Comparison of ENCODE assay signal across 8 cellular contexts in genomic region chrX:54808605-54809483, GRCh38. TPM values are rescaled to one million over a fixed set of nuclear protein-coding genes. Genes with fewer than 3 reads are reported as not detected.
DNase-seq lines count a peak whose midpoint lies in the region; ATAC-seq and TF ChIP-seq lines count a peak whose summit lies in the region.

No MANE protein-coding gene starts in this region.

- H3K9me2 ChIP-seq in MM.1S (replicated peaks; ENCODE audit: insufficient read depth, low read length) (no peaks in the 10 kb centered on the region), neural cell (ENCODE audit: insufficient read depth, low read length) (no peaks in the 10 kb centered on the region)

- H3K4me3 ChIP-seq in MM.1S (ENCODE audit: low read length) (peak overlapping the region; percentile 90), foreskin fibroblast (ENCODE audit: low read depth in 1 of 2, low read length in 2 of 2) (peak overlapping the region; percentile 79 to 96), neural cell (ENCODE audit: low read length) (peak overlapping the region; percentile 79)

- no peaks in the 10 kb centered on the region for H3K27me3 Mint-ChIP-seq in stimulated activated naive CD8-positive, alpha-beta T cell treated with anti-CD3 and anti-CD28 coated beads, Interleukin-15, amount 100 ng/mL, for 72 hours

- H3K4me1 Mint-ChIP-seq in stimulated activated naive CD8-positive, alpha-beta T cell treated with anti-CD3 and anti-CD28 coated beads, Interleukin-15, amount 100 ng/mL, for 72 hours: peaks cover 20% of the 10 kb centered on the region

- no peak for TF ChIP-seq CTCF in MM.1S (IDR thresholded peaks at IDR 0.05; ENCODE audit: low read length)
- no peak for TF ChIP-seq CTCF in foreskin fibroblast (IDR thresholded peaks at IDR 0.05; ENCODE audit: low read depth, low read length)
- no peak for TF ChIP-seq CTCF in neural cell (IDR thresholded peaks at IDR 0.05; ENCODE audit: poor library complexity, severe bottlenecking)

- H4K20me1 ChIP-seq in MM.1S (ENCODE audit: insufficient read depth, low read length): no peaks in the 10 kb centered on the region
- H4K20me1 ChIP-seq in neural cell (ENCODE audit: insufficient read depth): no peaks in the 10 kb centered on the region

- no peaks in the 10 kb centered on the region for H3K36me3 ChIP-seq in MM.1S (replicated peaks; ENCODE audit: insufficient read depth, low read length)
- no peaks in the 10 kb centered on the region for H3K36me3 ChIP-seq in neural cell (ENCODE audit: insufficient read depth, low read length)

- no peaks in the 10 kb centered on the region for H3K27me3 ChIP-seq in MM.1S (replicated peaks; ENCODE audit: insufficient read depth, low read length)
- H3K27me3 ChIP-seq in neural cell (ENCODE audit: insufficient read depth, low read depth, low read length): no peaks in the 10 kb centered on the region

- TF ChIP-seq EP300 in neural cell (conservative IDR thresholded peaks at IDR 0.05; ENCODE audit: poor library complexity, severe bottlenecking): no peak

- H3F3A ChIP-seq in MM.1S (ENCODE audit: insufficient read depth, low read length) (no peaks in the 10 kb centered on the region), neural cell (ENCODE audit: insufficient read depth, low read length, poor library complexity, severe bottlenecking) (no peaks in the 10 kb centered on the region)

- H3K9me3 Mint-ChIP-seq in stimulated activated naive CD8-positive, alpha-beta T cell treated with anti-CD3 and anti-CD28 coated beads, Interleukin-15, amount 100 ng/mL, for 72 hours: no peaks in the 10 kb centered on the region

- peak overlapping the region; percentile 94 to 98 for H3K4me3 Mint-ChIP-seq in stimulated activated naive CD8-positive, alpha-beta T cell treated with anti-CD3 and anti-CD28 coated beads, Interleukin-15, amount 100 ng/mL, for 72 hours

- no peak for TF ChIP-seq RAD21 in neural cell (conservative IDR thresholded peaks at IDR 0.05)

- peak overlapping the region; percentile 98 for H3K27ac Mint-ChIP-seq in stimulated activated naive CD8-positive, alpha-beta T cell treated with anti-CD3 and anti-CD28 coated beads, Interleukin-15, amount 100 ng/mL, for 72 hours

- no peaks in the 10 kb centered on the region for H3K4me1 ChIP-seq in MM.1S (ENCODE audit: low read length)

- H2AFZ ChIP-seq in MM.1S (ENCODE audit: low read length) (peak overlapping the region; percentile 80), neural cell (ENCODE audit: low read depth, low read length) (peak overlapping the region; percentile 56)

- DNase-seq in ELF-1 (ENCODE audit: low read depth, low spot score) (peak; percentile 100), HCEC 1CT (peak; percentile 87), MM.1S (peak; percentile 94), SIG-M5 (lab: John Stamatoyannopoulos, UW) (peak; percentile 60), foreskin fibroblast (peak; percentile 88 to 95)
- peak; percentile 79 for DNase-seq in activated gamma-delta T cell treated with anti-CD3 and anti-CD28 coated beads, Interleukin-2, amount 50 U/mL, for 16 hours (ENCODE audit: low read depth)
- peak; percentile 86 to 93 for DNase-seq in stimulated activated naive CD8-positive, alpha-beta T cell treated with anti-CD3 and anti-CD28 coated beads, Interleukin-15, amount 100 ng/mL, for 72 hours

- ATAC-seq in stimulated activated naive CD8-positive, alpha-beta T cell treated with anti-CD3 and anti-CD28 coated beads, Interleukin-15, amount 100 ng/mL, for 72 hours: peak; percentile 85

- H3K9ac ChIP-seq in MM.1S (ENCODE audit: low read length) (peak overlapping the region; percentile 70), neural cell (ENCODE audit: low read length) (peak overlapping the region; percentile 97)

- H3K9me3 ChIP-seq in MM.1S (replicated peaks; ENCODE audit: insufficient read depth, low read length) (no peaks in the 10 kb centered on the region), neural cell (ENCODE audit: low read length) (no peaks in the 10 kb centered on the region)

- peaks cover 12% of the 10 kb centered on the region for H3K79me2 ChIP-seq in MM.1S (ENCODE audit: low read length)
- H3K79me2 ChIP-seq in neural cell (replicated peaks; ENCODE audit: insufficient read depth, low read length): peaks cover 17% of the 10 kb centered on the region

- H3K27ac ChIP-seq in MM.1S (ENCODE audit: low read length): peak overlapping the region; percentile 23; the same call in 1 of the 2 replicates
- H3K27ac ChIP-seq in neural cell (ENCODE audit: low read length): peak overlapping the region; percentile 99

- H3K4me2 ChIP-seq in MM.1S (ENCODE audit: low read depth, low read length) (peak overlapping the region; percentile 77), neural cell (ENCODE audit: low read length) (peak overlapping the region; percentile 48)

TF ChIP-seq in neural cell, 6 proteins besides CTCF, POLR2A, EP300 and RAD21:
- TF ChIP-seq EZH2 (IDR thresholded peaks at IDR 0.05; ENCODE audit: borderline replicate concordance, insufficient read depth, low read length, poor library complexity, severe bottlenecking) (no peak), MXI1 (conservative IDR thresholded peaks at IDR 0.05; ENCODE audit: poor library complexity, severe bottlenecking) (peak; percentile 25), TAF1 (IDR thresholded peaks at IDR 0.05; ENCODE audit: low read depth) (peak; percentile 18), SMC3 (conservative IDR thresholded peaks at IDR 0.05; ENCODE audit: poor library complexity) (no peak), REST (IDR thresholded peaks at IDR 0.05; ENCODE audit: borderline replicate concordance) (no peak), POLR2AphosphoS5 (IDR thresholded peaks at IDR 0.05) (peak; percentile 76)

RNA-seq across cellular contexts. Expression of gene MAGED2, which starts 1.3 kb away (rescaled TPM):
- 982 and 1,118 TPM in 2 replicates for polyA plus RNA-seq in neural cell
- 506 and 539 TPM in 2 replicates for polyA minus RNA-seq in neural cell

RNA-seq across cellular contexts. Expression of gene ITIH6, which starts 10.8 kb away (rescaled TPM):
- not detected in 2 replicates for polyA plus RNA-seq in neural cell
- not detected in 2 replicates for polyA minus RNA-seq in neural cell

Comparison
In these comparisons a context has a peak if more than half of its experiments do, and no peak if none do; other contexts are left out.
1. Peak in every context shown above with its lines: DNase-seq, ATAC-seq, H3K4me3 ChIP-seq and H3K27ac ChIP-seq.